Comparison of ENCODE assay signal across 25 cellular contexts in the genomic region with DNA sequence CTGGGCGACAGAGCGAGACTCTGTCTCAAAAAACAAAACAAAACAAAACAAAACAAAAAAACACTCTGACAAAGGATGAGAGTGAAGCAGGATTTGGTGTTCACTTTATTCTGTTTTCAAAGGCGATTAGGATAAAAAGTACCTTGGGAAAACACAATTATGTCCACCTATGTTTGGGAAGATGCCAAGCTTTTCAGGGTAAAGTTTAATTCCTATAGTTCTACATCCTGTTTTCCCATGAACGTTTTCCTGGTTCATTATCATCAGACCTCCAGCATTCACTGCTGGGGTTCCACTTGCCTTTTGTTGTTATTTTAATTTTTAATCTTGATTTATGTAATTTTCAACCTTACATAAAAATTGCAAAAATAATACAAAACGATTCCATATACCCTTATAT. TPM values are rescaled to one million over a fixed set of nuclear protein-coding genes. Genes with fewer than 3 reads are reported as not detected.
"Had no signal": no experiment of that assay in that cellular context is flagged by ENCODE, and none has a peak within 500 bp of the region (broad histone marks: within the 10 kb centered on the region; RNA-seq: fewer than 3 reads in every experiment).

No MANE protein-coding gene starts in this region.

- H3K4me1 ChIP-seq: parathyroid adenoma, psoas muscle had no signal

- H3K36me3 ChIP-seq: neutrophil, ovary, right lobe of liver, sigmoid colon, stomach, thoracic aorta, thyroid gland, tibial nerve, upper lobe of left lung, vagina had no signal

- H3K9me3 ChIP-seq: neutrophil, ovary, right lobe of liver, thyroid gland had no signal

- H2AFZ ChIP-seq: parathyroid adenoma had no signal

- FAIRE-seq: small intestine, urothelium cell line had no signal

- H3K27me3 ChIP-seq: ovary, right lobe of liver, sigmoid colon, thyroid gland, tibial nerve, vagina had no signal

- H3K9ac ChIP-seq: parathyroid adenoma had no signal

- DNase-seq: nephron progenitor cell; nucleus accumbens; psoas muscle; right lobe of liver; sigmoid colon; small intestine; stimulated activated CD4-positive, alpha-beta T cell treated with anti-CD3 and anti-CD28 coated beads, Interleukin-15, amount 100 ng/mL, for 24 hours; stimulated activated CD4-positive, alpha-beta T cell treated with anti-CD3 and anti-CD28 coated beads, Interleukin-2, amount 100 ng/mL, for 24 hours; stimulated activated CD4-positive, alpha-beta T cell treated with anti-CD3 and anti-CD28 coated beads, Interleukin-2, amount 100 ng/mL, for 48 hours; stimulated activated CD4-positive, alpha-beta T cell treated with anti-CD3 and anti-CD28 coated beads, Interleukin-4, amount 100 ng/mL, for 24 hours; stimulated activated naive B cell treated with anti-CD40 and anti-IgM and Interleukin-4, amounts not matched to agents 10 μg/mL and 1 μg/mL and 100 μg/mL, for 72 hours; stimulated activated naive CD4-positive, alpha-beta T cell treated with Interleukin-2 at 50 U/mL for 16 hours; stomach; thyroid gland; upper lobe of left lung had no signal

- H3K27ac ChIP-seq: neutrophil, ovary, parathyroid adenoma, psoas muscle, right lobe of liver, thoracic aorta, thyroid gland, tibial nerve, upper lobe of left lung, vagina had no signal

- ATAC-seq: natural killer cell treated with Interleukin-12 subunit alpha and Interleukin-12 subunit beta and Interleukin-15 and Interleukin-18, amount 100 ng/mL, for 72 hours; psoas muscle; right cardiac atrium; right lobe of liver; stimulated activated effector memory CD8-positive, alpha-beta T cell treated with anti-CD3 and anti-CD28 coated beads, Interleukin-12 subunit alpha, Interleukin-12 subunit beta, amount 100 ng/mL, for 72 hours; stimulated activated naive B cell treated with anti-CD40 and anti-IgM and Interleukin-4, amounts not matched to agents 10 μg/mL and 1 μg/mL and 100 μg/mL, for 72 hours had no signal

- H3K79me2 ChIP-seq: parathyroid adenoma had no signal

- H3K4me3 ChIP-seq: ovary, psoas muscle, right lobe of liver, sigmoid colon, stomach, thoracic aorta, thyroid gland, tibial nerve, upper lobe of left lung, vagina had no signal

RNA-seq across cellular contexts. Expression of a gene that starts 4.9 kb away (rescaled TPM):
- total RNA-seq: natural killer cell treated with Interleukin-12 subunit alpha and Interleukin-12 subunit beta and Interleukin-15 and Interleukin-18, amount 100 ng/mL, for 72 hours had no signal
